ENCODE assay signal across 8 cellular contexts in genomic region chr22:50307891-50308596, GRCh38. TPM values are rescaled to one million over a fixed set of nuclear protein-coding genes. Genes with fewer than 3 reads are reported as not detected.
A peak's percentile ranks its signal among the peaks of the same experiment; 100 is the strongest.
DNase-seq lines count a peak whose midpoint lies in the region; ATAC-seq and TF ChIP-seq lines count a peak whose summit lies in the region.

No MANE protein-coding gene starts in this region.

- H3K27me3 ChIP-seq in upper lobe of right lung: no peaks in the 10 kb centered on the region

- H3K9me3 ChIP-seq in upper lobe of right lung: no peaks in the 10 kb centered on the region

- DNase-seq in Right ventricle myocardium inferior (ENCODE audit: missing footprints) (peak; percentile 63), cardiac septum (ENCODE audit: low spot score) (no peak), coronary artery (ENCODE audit: low spot score) (no peak), upper lobe of right lung (no peak)
- no peak for DNase-seq in naive thymus-derived CD8-positive, alpha-beta T cell
- DNase-seq in stimulated activated CD4-positive, alpha-beta T cell treated with anti-CD3 and anti-CD28 coated beads, Interleukin-1b, Interleukin-23, amount 100 ng/mL, for 48 hours: no peak
- no peak for DNase-seq in stimulated activated CD4-positive, alpha-beta T cell treated with anti-CD3 and anti-CD28 coated beads, Interleukin-4, amount 100 ng/mL, for 4 hours

- H3K4me3 ChIP-seq in coronary artery: peak overlapping the region; percentile 57
- H3K4me3 ChIP-seq in upper lobe of right lung: peak overlapping the region; percentile 15

- H3K27me3 Mint-ChIP-seq in naive thymus-derived CD8-positive, alpha-beta T cell: peaks cover 4 to 17% (median 7%) of the 10 kb centered on the region in 5 donors

- peak overlapping the region; percentile 75 to 98 for H3K27ac ChIP-seq in coronary artery
- peak overlapping the region; percentile 92 for H3K27ac ChIP-seq in upper lobe of right lung

- peaks cover 0 to 1% (median 0%) of the 10 kb centered on the region in 9 donors for H3K9me3 Mint-ChIP-seq in naive thymus-derived CD8-positive, alpha-beta T cell

- H3K36me3 ChIP-seq in upper lobe of right lung: no peaks in the 10 kb centered on the region

- POLR2A ChIA-PET in naive thymus-derived CD8-positive, alpha-beta T cell (lab: Charles Lee): interaction anchor here (2.2 to 2.7 kb wide), 2 partner anchors 11 to 15 kb away, joined by 8 to 15 read pairs; no protein-coding TSS in a partner anchor

- intact Hi-C loops in Right ventricle myocardium inferior (cut with DNase I) (loop anchor here (1.0 to 5.0 kb wide), 2 partner anchors 19 to 36 kb away; partner anchors contain the start of genes DENND6B and MAPK11), cardiac septum (cut with DNase I) (loop anchor here (2.0 to 5.0 kb wide), 2 partner anchors 15 to 36 kb away; partner anchors contain the start of gene MAPK11), upper lobe of right lung (cut with DNase I) (no loop called here)

- H3K4me1 Mint-ChIP-seq in naive thymus-derived CD8-positive, alpha-beta T cell: peaks cover 9 to 21% (median 13%) of the 10 kb centered on the region in 4 donors

- ATAC-seq in Right ventricle myocardium inferior (no peak), upper lobe of right lung (no peak), HG02970 (IDR thresholded peaks at IDR 0.05; ENCODE audit: low FRiP score, unreplicated experiment) (no peak)
- ATAC-seq in naive thymus-derived CD8-positive, alpha-beta T cell: no peak

- no peaks in the 10 kb centered on the region for H3K36me3 Mint-ChIP-seq in naive thymus-derived CD8-positive, alpha-beta T cell

- TF ChIP-seq CTCF in coronary artery (IDR thresholded peaks at IDR 0.05) (no peak), upper lobe of right lung (IDR thresholded peaks at IDR 0.05) (no peak)

- H3K27ac Mint-ChIP-seq in naive thymus-derived CD8-positive, alpha-beta T cell: peak overlapping the region in 3 of 10 donors; percentile 27 to 56 (median 34)

- peaks cover 50% of the 10 kb centered on the region for H3K4me1 ChIP-seq in upper lobe of right lung

- H3K4me3 Mint-ChIP-seq in naive thymus-derived CD8-positive, alpha-beta T cell: peak overlapping the region in 8 of 10 donors; percentile 24 to 70 (median 46)

RNA-seq across cellular contexts. Expression of gene PLXNB2, which starts 0.6 kb away (rescaled TPM):
- 70.6 TPM for total RNA-seq in Right ventricle myocardium inferior
- total RNA-seq in cardiac septum: 85.7 TPM
- total RNA-seq in naive thymus-derived CD8-positive, alpha-beta T cell: 10 to 100 TPM; 14.3 to 16.7 TPM
- polyA plus RNA-seq in naive thymus-derived CD8-positive, alpha-beta T cell: 1 to 10 TPM in 2 of 3 donors, under 1 TPM in 1; 0.72 to 4.1 (median 1.1) TPM
- total RNA-seq in upper lobe of right lung: 308 TPM

RNA-seq across cellular contexts. Expression of gene DENND6B, which starts 18.8 kb away (rescaled TPM):
- 1.7 TPM for total RNA-seq in Right ventricle myocardium inferior
- 2.8 TPM for total RNA-seq in cardiac septum
- total RNA-seq in naive thymus-derived CD8-positive, alpha-beta T cell: 1 to 10 TPM; 7.0 to 9.1 TPM
- polyA plus RNA-seq in naive thymus-derived CD8-positive, alpha-beta T cell: 1 to 10 TPM in 2 of 3 donors, under 1 TPM in 1; 0.53 to 1.1 (median 1.0) TPM
- 9.3 TPM for total RNA-seq in upper lobe of right lung

RNA-seq across cellular contexts. Expression of gene PPP6R2, which starts 35.1 kb away (rescaled TPM):
- total RNA-seq in Right ventricle myocardium inferior (42.4 TPM), cardiac septum (37.1 TPM), upper lobe of right lung (54.0 TPM)
- total RNA-seq in naive thymus-derived CD8-positive, alpha-beta T cell: 100 to 1,000 TPM in 1 of 2 experiments, 10 to 100 TPM in 1; 93.3 to 104 TPM
- polyA plus RNA-seq in naive thymus-derived CD8-positive, alpha-beta T cell: 10 to 100 TPM; 13.3 to 29.1 (median 17.0) TPM

RNA-seq across cellular contexts. Expression of gene MAPK11, which starts 37.9 kb away (rescaled TPM):
- 10.0 TPM for total RNA-seq in Right ventricle myocardium inferior
- 11.7 TPM for total RNA-seq in cardiac septum
- 1 to 10 TPM in 1 of 2 experiments, under 1 TPM in 1; 0.86 to 1.2 TPM for total RNA-seq in naive thymus-derived CD8-positive, alpha-beta T cell
- under 1 TPM; 0.13 to 0.24 (median 0.16) TPM for polyA plus RNA-seq in naive thymus-derived CD8-positive, alpha-beta T cell
- 26.1 TPM for total RNA-seq in upper lobe of right lung

RNA-seq across cellular contexts. Expression of gene MAPK12, which starts 46.6 kb away (rescaled TPM):
- 18.2 TPM for total RNA-seq in Right ventricle myocardium inferior
- 32.5 TPM for total RNA-seq in cardiac septum
- 1 to 10 TPM; 2.1 to 2.9 TPM for total RNA-seq in naive thymus-derived CD8-positive, alpha-beta T cell
- polyA plus RNA-seq in naive thymus-derived CD8-positive, alpha-beta T cell: under 1 TPM in 2 of 3 donors, not detected in 1; 0.02 to 0.03 TPM
- 22.2 TPM for total RNA-seq in upper lobe of right lung
